In the genomic region with DNA sequence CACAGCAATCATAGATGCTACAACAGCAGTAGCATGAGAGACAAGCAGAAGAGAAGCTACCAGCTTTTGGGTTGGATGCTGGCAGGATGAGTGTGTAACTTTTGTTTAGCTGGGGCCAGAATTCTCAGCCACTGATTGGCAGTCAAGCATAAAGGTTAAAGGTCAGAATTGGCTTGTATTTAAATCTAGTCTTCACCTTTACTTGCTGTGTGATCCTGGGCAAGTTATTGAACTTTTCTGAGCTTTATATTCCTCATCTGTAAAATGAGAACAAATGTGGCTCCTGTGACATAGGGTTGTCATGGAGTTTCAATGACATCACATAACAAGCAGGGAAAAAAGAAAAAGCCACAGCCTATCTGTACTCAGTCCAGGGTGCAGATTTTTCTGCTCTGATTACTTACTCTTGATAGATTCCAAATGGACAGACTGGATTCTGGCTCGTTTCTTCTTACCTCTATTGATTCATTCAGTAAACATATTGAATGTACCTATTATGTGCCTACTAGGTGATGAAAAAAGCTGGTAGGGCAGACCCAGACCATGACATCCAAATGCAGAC, we compare ENCODE assay signal across 25 cellular contexts. TPM values are rescaled to one million over a fixed set of nuclear protein-coding genes. Genes with fewer than 3 reads are reported as not detected.
A peak's percentile ranks its signal among the peaks of the same experiment; 100 is the strongest.
DNase-seq lines count a peak whose midpoint lies in the region; ATAC-seq, FAIRE-seq and TF ChIP-seq lines count a peak whose summit lies in the region.
"Had no signal": no experiment of that assay in that cellular context is flagged by ENCODE, and none has a peak within 500 bp of the region (broad histone marks: within the 10 kb centered on the region; RNA-seq: fewer than 3 reads in every experiment).

No MANE protein-coding gene starts in this region.

- no peak overlapping the region for H2BK120ac ChIP-seq in mesenchymal stem cell (ENCODE audit: low read depth, low read length)

- H3K18ac ChIP-seq in mesenchymal stem cell (ENCODE audit: low read depth in 1 of 2, low read length in 2 of 2), result no peak overlapping the region

- BruUV-seq in K562 (replicated peaks; lab: Mats Ljungman, UMichigan), result no TSS peak

- no peak overlapping the region for H3K4me2 ChIP-seq in K562 (ENCODE audit: insufficient read depth, low read length)
- H3K4me2 ChIP-seq in mesenchymal stem cell (ENCODE audit: low read length, poor library complexity, severe bottlenecking), result no peak overlapping the region
- H3K4me2 ChIP-seq: SK-N-SH had no signal

- WGBS in K562 (ENCODE audit: insufficient coverage, low coverage, missing lambda C conversion rate), result 0% methylated on average over 1 of the region's 1 CpG
- no CpG with 5 or more reads among the region's 1 CpG for WGBS in mesenchymal stem cell

- POLR2A ChIA-PET in K562 (lab: Yijun Ruan, JAX), result interaction anchor here (1.4 kb wide), 1 partner anchor 10 kb away, joined by 7 read pairs; no protein-coding TSS in a partner anchor

- no peak for TF ChIP-seq RAD21 in K562 (CRISPR knock-in tag; conservative IDR thresholded peaks at IDR 0.05 in 1 of 2, IDR thresholded peaks at IDR 0.05 in 1 of 2)

- CTCF ChIA-PET in K562 (lab: Yijun Ruan, JAX; ENCODE audit: low intra/inter-chr PET ratio), result no interaction called here

- no peak for TF ChIP-seq POLR2A in K562 (conservative IDR thresholded peaks at IDR 0.05)

- H3K9ac ChIP-seq in K562 (ENCODE audit: insufficient read depth in 1 of 2, low read depth in 2 of 2, low read length in 2 of 2), result no peak overlapping the region
- peak overlapping the region; percentile 16 for H3K9ac ChIP-seq in mesenchymal stem cell (ENCODE audit: low read length)
- H3K9ac ChIP-seq: SK-N-SH had no signal

- TF ChIP-seq EP300 in K562 (IDR thresholded peaks at IDR 0.05; ENCODE audit: low read length), result no peak

- H3K14ac ChIP-seq in mesenchymal stem cell (ENCODE audit: low read length in 2 of 2), result no peak overlapping the region

- in situ Hi-C loops in K562 (cut with MboI), result no loop called here

- peaks cover 6% of the 10 kb centered on the region for H3K79me1 ChIP-seq in mesenchymal stem cell (replicated peaks; ENCODE audit: low read length, poor library complexity, severe bottlenecking)

- H3K79me2 ChIP-seq in K562 (ENCODE audit: control insufficient read depth, insufficient read depth, low read length), result no peaks in the 10 kb centered on the region

- no peaks in the 10 kb centered on the region for H3K9me1 ChIP-seq in K562 (ENCODE audit: control insufficient read depth, insufficient read depth, low read length)

- no peak overlapping the region for H3K4ac ChIP-seq in mesenchymal stem cell (ENCODE audit: low read depth in 1 of 2, low read length in 2 of 2)

- no peak overlapping the region for H3K23ac ChIP-seq in mesenchymal stem cell (ENCODE audit: low read length in 2 of 2)

- H2BK15ac ChIP-seq in mesenchymal stem cell (ENCODE audit: low read depth, poor library complexity, severe bottlenecking), result no peak overlapping the region

- FAIRE-seq in K562 (lab: Jason Lieb, UNC), result no peak
- FAIRE-seq: GM19239 had no signal

- ATAC-seq in K562, result no peak
- ATAC-seq: CD8-positive, alpha-beta T cell; HCT116; PC-3 had no signal

- H3K4me1 ChIP-seq in K562 (replicated peaks in 1 of 2; ENCODE audit: control insufficient read depth in 2 of 2, insufficient read depth in 2 of 2, low read length in 2 of 2) (peaks cover 14% of the 10 kb centered on the region in 2 experiments; a peak in 4 of 5 replicates), mesenchymal stem cell (ENCODE audit: control insufficient read depth, insufficient read depth, low read depth, low read length) (peaks cover 13% of the 10 kb centered on the region)
- H3K4me1 ChIP-seq: Caco-2 had no signal

- no peak overlapping the region for H3K27ac ChIP-seq in K562 (ENCODE audit: extremely low read depth, low read depth, low read length)
- H3K27ac ChIP-seq in dorsolateral prefrontal cortex, result peak overlapping the region in 46 of 59 donors; percentile 5 to 99 (median 64)
- no peak overlapping the region for H3K27ac ChIP-seq in mesenchymal stem cell (ENCODE audit: low read length, poor library complexity, severe bottlenecking)
- H3K27ac ChIP-seq: HL-60 had no signal

- no peak overlapping the region for H2AK5ac ChIP-seq in mesenchymal stem cell (ENCODE audit: low read length, severe bottlenecking)

- H3K4me3 ChIP-seq in K562, result no peak overlapping the region
- H3K4me3 ChIP-seq in dorsolateral prefrontal cortex, result no peak overlapping the region
- no peak overlapping the region for H3K4me3 ChIP-seq in mesenchymal stem cell (ENCODE audit: insufficient read depth in 1 of 2, low read depth in 1 of 2, low read length in 2 of 2)

- no peak for DNase-seq in K562 (ENCODE audit: extremely low read depth in 1 of 4, low spot score in 3 of 4)
- no peak for DNase-seq in dorsolateral prefrontal cortex
- no peak for DNase-seq in mesenchymal stem cell
- DNase-seq in GDM1 (lab: John Stamatoyannopoulos, UW), result no peak
- DNase-seq in HT-29 (ENCODE audit: low spot score), result no peak
- DNase-seq in SKM-1 treated with dmso at 0.1 percent for 144 hours (lab: John Stamatoyannopoulos, UW; ENCODE audit: unreplicated experiment), result no peak
- DNase-seq in NCI-H1694 treated with DMSO at 0.1 percent for 48 hours (lab: John Stamatoyannopoulos, UW), result no peak
- DNase-seq: C1 segment of cervical spinal cord; Caco-2; CD8-positive, alpha-beta T cell; DMS79 treated with DMSO at 0.1 percent for 48 hours; Kasumi-1; NCI-H1092 treated with DMSO at 0.1 percent for 48 hours; NCI-H1436; NCI-H1930; NCI-H2107; NCI-H446 treated with DMSO at 0.1 percent for 48 hours; NCI-H526; NCI-H82; NK-92 treated with Interleukin-12 subunit alpha and Interleukin-12 subunit beta, amount 100 ng/mL, for 24 hours; PC-3; SK-N-SH had no signal

- intact Hi-C loops in K562 (cut with micrococcal nuclease) (no loop called here), dorsolateral prefrontal cortex (cut with DNase I) (no loop called here)

- H3K9me3 ChIP-seq in K562 (replicated peaks; ENCODE audit: control insufficient read depth, insufficient read depth, low read depth, low read length) (no peaks in the 10 kb centered on the region), mesenchymal stem cell (ENCODE audit: control insufficient read depth, low read length) (no peaks in the 10 kb centered on the region)
- H3K9me3 ChIP-seq: Caco-2, SK-N-SH had no signal

- no peak overlapping the region for H4K91ac ChIP-seq in mesenchymal stem cell (ENCODE audit: low read length)

- H4K8ac ChIP-seq in mesenchymal stem cell (ENCODE audit: low read length), result no peak overlapping the region

- no peak overlapping the region for H2BK5ac ChIP-seq in mesenchymal stem cell (ENCODE audit: low read depth, low read length, poor library complexity, severe bottlenecking)

- H3K27me3 ChIP-seq in K562 (ENCODE audit: control insufficient read depth in 2 of 2, insufficient read depth in 2 of 2, low read length in 2 of 2) (peaks cover 13 to 14% of the 10 kb centered on the region in 2 experiments), dorsolateral prefrontal cortex (no peaks in the 10 kb centered on the region), mesenchymal stem cell (ENCODE audit: control insufficient read depth in 1 of 2, insufficient read depth in 1 of 2, low read length in 2 of 2) (no peaks in the 10 kb centered on the region)

- H2AFZ ChIP-seq in K562 (ENCODE audit: low read depth, low read length) (no peak overlapping the region), mesenchymal stem cell (ENCODE audit: low read depth, low read length) (no peak overlapping the region)

- no peak for TF ChIP-seq CTCF in K562 (IDR thresholded peaks at IDR 0.05 in 2 of 3, conservative IDR thresholded peaks at IDR 0.05 in 1 of 3; ENCODE audit: insufficient read depth in 2 of 3, low read depth in 1 of 3, low read length in 3 of 3)
- no peak for TF ChIP-seq CTCF in dorsolateral prefrontal cortex (IDR thresholded peaks at IDR 0.05 in 54 of 56, conservative IDR thresholded peaks at IDR 0.05 in 2 of 56; ENCODE audit: low read depth in 1 of 56, partially characterized antibody in 56 of 56)

- H4K20me1 ChIP-seq in K562 (replicated peaks; ENCODE audit: control insufficient read depth, insufficient read depth, low read length), result 0 out of 2 replicates have a peak, but pooled peaks cover 9% of the 10 kb centered on the region

- H3K36me3 ChIP-seq in K562 (ENCODE audit: control insufficient read depth, insufficient read depth, low read length) (no peaks in the 10 kb centered on the region), mesenchymal stem cell (ENCODE audit: control insufficient read depth in 1 of 2, insufficient read depth in 2 of 2, low read depth in 1 of 2, low read length in 2 of 2) (no peaks in the 10 kb centered on the region)

- H2BK12ac ChIP-seq in mesenchymal stem cell (ENCODE audit: low read length in 2 of 2), result no peak overlapping the region

RNA-seq across cellular contexts. Expression of a gene that starts 2.8 kb away (rescaled TPM):
- total RNA-seq in K562 (2011; cell fraction: chromatin; rRNA removed; ENCODE audit: low replicate concordance), result 3.5 and 3.7 TPM in 2 replicates
- 2.2 and 6.7 TPM in 2 replicates for total RNA-seq in K562 (2011; cell fraction: nucleolus; rRNA removed)
- 1.5 and 3.9 TPM in 2 replicates for total RNA-seq in K562 (2011; cell fraction: nucleoplasm; rRNA removed)
- total RNA-seq in K562 (2014; rRNA removed), result 0.61 and 0.91 TPM in 2 replicates
- 0.18 and 0.57 TPM in 2 replicates for total RNA-seq in K562 (2014; rRNA removed; fragmentation: Illumina TruSeq; extraction: Trizol)
- 0.14 and 0.23 TPM in 2 replicates for total RNA-seq in K562 (2015; rRNA removed; fragmentation: Illumina TruSeq; extraction: Trizol)
- 0.36 and 0.42 TPM in 2 replicates for total RNA-seq in K562 (2021)
- 0.41 and 0.68 TPM in 2 replicates for polyA plus RNA-seq in K562 (2011; rRNA removed)
- 0.41 and 0.57 TPM in 2 replicates for polyA plus RNA-seq in K562 (2011; cell fraction: cytosol; rRNA removed)
- polyA plus RNA-seq in K562 (2011; cell fraction: nucleus; rRNA removed), result 1.8 and 1.9 TPM in 2 replicates
- polyA plus RNA-seq in K562 (2012), result 0.65 and 1.1 TPM in 2 replicates
- polyA plus RNA-seq in K562 (2014; fragmentation: Illumina TruSeq; extraction: Trizol), result 0.06 and 0.82 TPM in 2 replicates
- polyA plus RNA-seq in K562 (2014; fragmentation: Nextera tagmentation; extraction: Ambion mirVana), result not detected
- polyA plus RNA-seq in K562 (2014; rRNA removed), result 0.22 and 0.56 TPM in 2 replicates
- 0.39 and 0.77 TPM in 2 replicates for polyA minus RNA-seq in K562 (2011; rRNA and poly(A)+ RNA removed)
- not detected in 2 replicates for polyA minus RNA-seq in K562 (2011; cell fraction: cytosol; rRNA and poly(A)+ RNA removed)
- polyA minus RNA-seq in K562 (2011; cell fraction: nucleus; rRNA and poly(A)+ RNA removed), result 1.2 and 2.2 TPM in 2 replicates
- 10 to 100 TPM; 22.5 to 68.9 (median 42.9) TPM for total RNA-seq in dorsolateral prefrontal cortex
- polyA plus RNA-seq in mesenchymal stem cell (2013, experiment 1 of 2), result 4.2 TPM
- 3.2 TPM for polyA plus RNA-seq in mesenchymal stem cell (2013, experiment 2 of 2)
- total RNA-seq in HT-29 (2014; rRNA removed; shearing (Covaris generic)), result 0.13 TPM in 1 of 2 replicates, not detected in the other

RNA-seq across cellular contexts. Expression of a gene that starts 41.4 kb away (rescaled TPM):
- total RNA-seq in K562 (2011; cell fraction: chromatin; rRNA removed; ENCODE audit: low replicate concordance), result 308 and 373 TPM in 2 replicates
- total RNA-seq in K562 (2011; cell fraction: nucleolus; rRNA removed), result 190 and 213 TPM in 2 replicates
- total RNA-seq in K562 (2011; cell fraction: nucleoplasm; rRNA removed), result 283 and 338 TPM in 2 replicates
- total RNA-seq in K562 (2014; rRNA removed), result 349 and 444 TPM in 2 replicates
- 456 and 483 TPM in 2 replicates for total RNA-seq in K562 (2014; rRNA removed; fragmentation: Illumina TruSeq; extraction: Trizol)
- total RNA-seq in K562 (2015; rRNA removed; fragmentation: Illumina TruSeq; extraction: Trizol), result 490 and 510 TPM in 2 replicates
- 509 and 517 TPM in 2 replicates for total RNA-seq in K562 (2021)
- 447 and 549 TPM in 2 replicates for polyA plus RNA-seq in K562 (2011; rRNA removed)
- 383 and 522 TPM in 2 replicates for polyA plus RNA-seq in K562 (2011; cell fraction: cytosol; rRNA removed)
- polyA plus RNA-seq in K562 (2011; cell fraction: nucleus; rRNA removed), result 310 and 377 TPM in 2 replicates
- polyA plus RNA-seq in K562 (2012), result 354 and 451 TPM in 2 replicates
- 802 and 1,050 TPM in 2 replicates for polyA plus RNA-seq in K562 (2014; fragmentation: Illumina TruSeq; extraction: Trizol)
- polyA plus RNA-seq in K562 (2014; fragmentation: Nextera tagmentation; extraction: Ambion mirVana), result 100 to 1,000 TPM; 105 to 140 TPM
- 512 and 577 TPM in 2 replicates for polyA plus RNA-seq in K562 (2014; rRNA removed)
- 247 and 258 TPM in 2 replicates for polyA minus RNA-seq in K562 (2011; rRNA and poly(A)+ RNA removed)
- 169 and 177 TPM in 2 replicates for polyA minus RNA-seq in K562 (2011; cell fraction: cytosol; rRNA and poly(A)+ RNA removed)
- 101 and 183 TPM in 2 replicates for polyA minus RNA-seq in K562 (2011; cell fraction: nucleus; rRNA and poly(A)+ RNA removed)
- 100 to 1,000 TPM in 6 of 120 experiments, 10 to 100 TPM in 114; 59.4 to 114 (median 81.1) TPM for total RNA-seq in dorsolateral prefrontal cortex
- 81.3 TPM for polyA plus RNA-seq in mesenchymal stem cell (2013, experiment 1 of 2)
- 82.4 TPM for polyA plus RNA-seq in mesenchymal stem cell (2013, experiment 2 of 2)
- 204 and 223 TPM in 2 replicates for total RNA-seq in HT-29 (2014; rRNA removed; shearing (Covaris generic))

Comparison
In these comparisons a context has a peak if more than half of its experiments do, and no peak if none do; other contexts are left out.
1. H3K27ac ChIP-seq: peak in dorsolateral prefrontal cortex (46 of 59); none in K562 (single experiment) and mesenchymal stem cell (single experiment).